Comparison of ENCODE assay signal across 8 cellular contexts in genomic region chr17:75774988-75775668, GRCh38. TPM values are rescaled to one million over a fixed set of nuclear protein-coding genes. Genes with fewer than 3 reads are reported as not detected.
DNase-seq lines count a peak whose midpoint lies in the region; ATAC-seq and TF ChIP-seq lines count a peak whose summit lies in the region.

No MANE protein-coding gene starts in this region.

- intact Hi-C loops in Right ventricle myocardium superior (cut with DNase I): loop anchor here (5.0 to 10.0 kb wide), 2 partner anchors 52 to 120 kb away; partner anchors contain the start of gene TRIM65
- intact Hi-C loops in left lung (cut with DNase I): loop anchor here in 1 of 2 donors (10.0 kb wide), 1 partner anchor 120 kb away; the partner anchor contains the start of gene TRIM65

- H3K27me3 ChIP-seq in cardiac muscle cell (no peaks in the 10 kb centered on the region), upper lobe of left lung (no peaks in the 10 kb centered on the region), left lung (no peaks in the 10 kb centered on the region)

- H3K4me1 Mint-ChIP-seq in activated naive CD4-positive, alpha-beta T cell treated with anti-CD3 and anti-CD28 coated beads, Interleukin-2, amount 50 U/mL, for 24 hours: peaks cover 26% of the 10 kb centered on the region

- H3K4me3 ChIP-seq in cardiac muscle cell (no peak overlapping the region), upper lobe of left lung (no peak overlapping the region), left lung (no peak overlapping the region)

- WGBS in upper lobe of left lung, 2 donors: 64 to 67% methylated on average over 5 to 6 of the region's 6 CpGs

- H3K4me1 ChIP-seq in cardiac muscle cell (ENCODE audit: low read depth): peaks cover 13% of the 10 kb centered on the region
- H3K4me1 ChIP-seq in upper lobe of left lung: peaks cover 25 to 35% (median 28%) of the 10 kb centered on the region in 4 donors
- H3K4me1 ChIP-seq in left lung: peaks cover 10 to 34% of the 10 kb centered on the region in 2 donors

- H3K27ac ChIP-seq in cardiac muscle cell (peak overlapping the region; percentile 6), upper lobe of left lung (peak overlapping the region; percentile 4 to 99 (median 80)), left lung (peak overlapping the region in 1 of 2 donors; percentile 48)

- peak in 1 of 4 donors; percentile 32 for TF ChIP-seq POLR2A in upper lobe of left lung (IDR thresholded peaks at IDR 0.05)

- H3K27me3 Mint-ChIP-seq in activated naive CD4-positive, alpha-beta T cell treated with anti-CD3 and anti-CD28 coated beads, Interleukin-2, amount 50 U/mL, for 24 hours: no peaks in the 10 kb centered on the region

- peaks cover 28% of the 10 kb centered on the region for H3K36me3 Mint-ChIP-seq in activated naive CD4-positive, alpha-beta T cell treated with anti-CD3 and anti-CD28 coated beads, Interleukin-2, amount 50 U/mL, for 24 hours

- DNase-seq in cardiac muscle cell (ENCODE audit: low read depth in 1 of 2, low spot score in 1 of 2) (peak in 1 of 2 donors; percentile 56), Right ventricle myocardium superior (no peak), kidney tubule cell (ENCODE audit: low spot score) (peak; percentile 81), upper lobe of left lung (no peak), middle frontal gyrus (ENCODE audit: extremely low spot score, low spot score) (no peak), left lung (no peak), AG08396 (ENCODE audit: low spot score) (no peak)

- TF ChIP-seq CTCF in cardiac muscle cell (IDR thresholded peaks at IDR 0.05; ENCODE audit: low read depth, low read length) (no peak), upper lobe of left lung (IDR thresholded peaks at IDR 0.05) (no peak), left lung (IDR thresholded peaks at IDR 0.05) (no peak)

- no peaks in the 10 kb centered on the region for H3K9me3 ChIP-seq in cardiac muscle cell (ENCODE audit: low read depth)
- no peaks in the 10 kb centered on the region for H3K9me3 ChIP-seq in upper lobe of left lung
- no peaks in the 10 kb centered on the region for H3K9me3 ChIP-seq in left lung

- TF ChIP-seq EP300 in upper lobe of left lung (IDR thresholded peaks at IDR 0.05): peak in 1 of 4 donors; percentile 4

- ATAC-seq in Right ventricle myocardium superior (ENCODE audit: poor library complexity): no peak
- ATAC-seq in upper lobe of left lung (ENCODE audit: low FRiP score in 2 of 2): peak in 1 of 2 donors; percentile 0
- no peak for ATAC-seq in left lung

- no peaks in the 10 kb centered on the region for H3K9me3 Mint-ChIP-seq in activated naive CD4-positive, alpha-beta T cell treated with anti-CD3 and anti-CD28 coated beads, Interleukin-2, amount 50 U/mL, for 24 hours

- peak overlapping the region; percentile 92 for H3K27ac Mint-ChIP-seq in activated naive CD4-positive, alpha-beta T cell treated with anti-CD3 and anti-CD28 coated beads, Interleukin-2, amount 50 U/mL, for 24 hours

- peak overlapping the region; percentile 98 for H3K4me3 Mint-ChIP-seq in activated naive CD4-positive, alpha-beta T cell treated with anti-CD3 and anti-CD28 coated beads, Interleukin-2, amount 50 U/mL, for 24 hours

- H3K36me3 ChIP-seq in cardiac muscle cell (peaks cover 27% of the 10 kb centered on the region), upper lobe of left lung (peaks cover 11 to 52% (median 20%) of the 10 kb centered on the region in 4 donors), left lung (peaks cover 5 to 50% of the 10 kb centered on the region in 2 donors)

RNA-seq across cellular contexts. Expression of gene UNK, which starts 9.5 kb away (rescaled TPM):
- total RNA-seq in cardiac muscle cell: 34.2 and 37.8 TPM in 2 replicates
- 20.5 and 35.9 TPM in 2 replicates for polyA plus RNA-seq in cardiac muscle cell
- total RNA-seq in Right ventricle myocardium superior: 14.3 TPM
- total RNA-seq in upper lobe of left lung: 10 to 100 TPM; 22.4 to 97.4 (median 31.4) TPM
- total RNA-seq in left lung: 10 to 100 TPM; 19.8 to 24.6 TPM

RNA-seq across cellular contexts. Expression of gene GALK1, which starts 10.1 kb away (rescaled TPM):
- 35.1 and 54.0 TPM in 2 replicates for total RNA-seq in cardiac muscle cell
- polyA plus RNA-seq in cardiac muscle cell: 42.4 and 74.4 TPM in 2 replicates
- 23.3 TPM for total RNA-seq in Right ventricle myocardium superior
- 10 to 100 TPM; 18.9 to 65.7 (median 40.6) TPM for total RNA-seq in upper lobe of left lung
- total RNA-seq in left lung: 10 to 100 TPM; 38.1 to 39.6 TPM

RNA-seq across cellular contexts. Expression of gene ITGB4, which starts 53.9 kb away (rescaled TPM):
- total RNA-seq in cardiac muscle cell: 0.09 and 0.21 TPM in 2 replicates
- polyA plus RNA-seq in cardiac muscle cell: 0.40 and 1.6 TPM in 2 replicates
- total RNA-seq in Right ventricle myocardium superior: 9.4 TPM
- total RNA-seq in upper lobe of left lung: 10 to 100 TPM; 16.8 to 75.2 (median 41.2) TPM
- total RNA-seq in left lung: 10 to 100 TPM; 44.1 to 54.8 TPM
